Comparison of ENCODE assay signal across 13 cellular contexts in the genomic region with DNA sequence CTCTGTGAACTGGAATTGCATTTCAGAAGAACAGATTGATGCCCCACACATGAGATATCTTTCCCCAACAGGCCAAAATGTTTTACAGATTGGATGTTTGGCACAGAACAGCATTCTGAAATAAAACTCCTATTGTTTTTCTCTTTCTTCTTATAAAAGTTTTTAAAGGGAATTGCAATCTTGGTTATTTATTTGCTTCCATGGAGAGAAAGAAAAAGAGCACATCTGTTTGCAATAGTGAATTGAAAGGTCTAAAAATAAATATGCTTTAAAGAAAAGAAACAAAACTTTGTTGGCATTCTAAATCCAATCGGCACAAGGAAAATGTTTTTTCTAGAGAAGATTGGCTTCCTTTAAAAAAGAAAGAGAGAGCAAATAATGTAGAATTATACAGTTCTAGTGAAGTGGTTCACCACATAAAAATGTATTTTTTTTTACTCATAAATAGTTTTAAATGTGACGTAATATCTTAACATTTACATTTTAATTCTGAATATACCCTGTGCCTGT.
"Had no signal": no experiment of that assay in that cellular context is flagged by ENCODE, and none has a peak within 500 bp of the region (broad histone marks: within the 10 kb centered on the region; RNA-seq: fewer than 3 reads in every experiment).

No MANE protein-coding gene starts in this region.

- H3K27me3 Mint-ChIP-seq: activated naive CD4-positive, alpha-beta T cell treated with anti-CD3 and anti-CD28 coated beads, Interleukin-2, amount 50 U/mL, for 24 hours; type B pancreatic cell had no signal

- DNase-seq: activated effector memory CD4-positive, alpha-beta T cell treated with Interleukin-2 at 50 U/mL for 16 hours; activated T-cell treated with anti-CD3 and anti-CD28 coated beads, Interleukin-2, amount 50 U/mL, for 1 hour; amniotic stem cell; brain microvascular endothelial cell; dorsolateral prefrontal cortex; esophagus squamous epithelium; kidney; left ventricle myocardium superior; retina; stimulated activated naive B cell treated with anti-CD40 and anti-IgM and Interleukin-4, amounts not matched to agents 10 μg/mL and 1 μg/mL and 100 μg/mL, for 72 hours had no signal

- H3K9me3 Mint-ChIP-seq: activated naive CD4-positive, alpha-beta T cell treated with anti-CD3 and anti-CD28 coated beads, Interleukin-2, amount 50 U/mL, for 24 hours; type B pancreatic cell had no signal

- H3K27ac Mint-ChIP-seq: activated naive CD4-positive, alpha-beta T cell treated with anti-CD3 and anti-CD28 coated beads, Interleukin-2, amount 50 U/mL, for 24 hours; stimulated activated naive B cell treated with anti-CD40 and anti-IgM and Interleukin-4, amounts not matched to agents 10 μg/mL and 1 μg/mL and 100 μg/mL, for 72 hours; T-helper 2 cell treated with Interferon-gamma antibody and Interleukin-4, amounts not matched to agents 5 μg/mL and 100 μg/mL, for 36 hours; type B pancreatic cell had no signal

- H3K4me3 Mint-ChIP-seq: activated naive CD4-positive, alpha-beta T cell treated with anti-CD3 and anti-CD28 coated beads, Interleukin-2, amount 50 U/mL, for 24 hours; stimulated activated naive B cell treated with anti-CD40 and anti-IgM and Interleukin-4, amounts not matched to agents 10 μg/mL and 1 μg/mL and 100 μg/mL, for 72 hours; T-helper 2 cell treated with Interferon-gamma antibody and Interleukin-4, amounts not matched to agents 5 μg/mL and 100 μg/mL, for 36 hours; type B pancreatic cell had no signal

- H3K9me3 ChIP-seq: esophagus squamous epithelium had no signal

- H3K36me3 ChIP-seq: brain microvascular endothelial cell, esophagus squamous epithelium had no signal

- H3K36me3 Mint-ChIP-seq: activated naive CD4-positive, alpha-beta T cell treated with anti-CD3 and anti-CD28 coated beads, Interleukin-2, amount 50 U/mL, for 24 hours; stimulated activated naive B cell treated with anti-CD40 and anti-IgM and Interleukin-4, amounts not matched to agents 10 μg/mL and 1 μg/mL and 100 μg/mL, for 72 hours; type B pancreatic cell had no signal

- H3K27ac ChIP-seq: brain microvascular endothelial cell, dorsolateral prefrontal cortex, esophagus squamous epithelium had no signal

- H3K4me3 ChIP-seq: dorsolateral prefrontal cortex, esophagus squamous epithelium had no signal

- FAIRE-seq: kidney had no signal

- H3K27me3 ChIP-seq: brain microvascular endothelial cell, esophagus squamous epithelium had no signal
